In genomic region chr12:66638666-66639065, GRCh38 we compare ENCODE assay signal across 24 cellular contexts. TPM values are rescaled to one million over a fixed set of nuclear protein-coding genes. Genes with fewer than 3 reads are reported as not detected.
"Had no signal": no experiment of that assay in that cellular context is flagged by ENCODE, and none has a peak within 500 bp of the region (broad histone marks: within the 10 kb centered on the region; RNA-seq: fewer than 3 reads in every experiment).

No MANE protein-coding gene starts in this region.

- H3K36me3 ChIP-seq: ascending aorta, MG63 had no signal

- H3K27ac Mint-ChIP-seq: activated CD4-positive, alpha-beta memory T cell treated with anti-CD3 and anti-CD28 coated beads for 36 hours; activated CD4-positive, alpha-beta T cell treated with anti-CD3 and anti-CD28 coated beads, Interleukin-2, amount 10 ng/mL, durations not matched to agents 7 days and 5 days; activated naive CD4-positive, alpha-beta T cell treated with anti-CD3 and anti-CD28 coated beads, Interleukin-2, amount 50 U/mL, for 72 hours; activated naive CD8-positive, alpha-beta T cell treated with anti-CD3 and anti-CD28 coated beads, Interleukin-2, amount 50 U/mL, for 24 hours had no signal

- H3K27ac ChIP-seq: ascending aorta, VCaP had no signal

- H3K4me1 Mint-ChIP-seq: activated CD4-positive, alpha-beta T cell treated with anti-CD3 and anti-CD28 coated beads, Interleukin-2, amount 10 ng/mL, durations not matched to agents 7 days and 5 days; activated naive CD8-positive, alpha-beta T cell treated with anti-CD3 and anti-CD28 coated beads, Interleukin-2, amount 50 U/mL, for 24 hours; central memory CD8-positive, alpha-beta T cell had no signal

- DNase-seq: activated CD4-positive, alpha-beta memory T cell treated with anti-CD3 and anti-CD28 coated beads for 36 hours; activated CD4-positive, alpha-beta T cell treated with anti-CD3 and anti-CD28 coated beads, Interleukin-2, amount 10 ng/mL, durations not matched to agents 7 days and 5 days; activated CD4-positive, CD25-positive, alpha-beta regulatory T cell; activated CD8-positive, alpha-beta memory T cell treated with anti-CD3 and anti-CD28 coated beads for 24 hours; activated effector memory CD4-positive, alpha-beta T cell treated with anti-CD3 and anti-CD28 coated beads, Interleukin-2, amount 50 U/mL, for 16 hours; activated naive CD4-positive, alpha-beta T cell treated with Interleukin-2 at 50 U/mL for 16 hours; activated naive CD8-positive, alpha-beta T cell treated with anti-CD3 and anti-CD28 coated beads, Interleukin-2, amount 50 U/mL, for 24 hours; activated T-cell treated with anti-CD3 and anti-CD28 coated beads, Interleukin-2, amount 50 U/mL, for 4 hours; amniotic stem cell; MG63; NCI-H146; NCI-H187 treated with DMSO at 0.1 percent for 48 hours; NCI-H2081 treated with DMSO at 0.1 percent for 48 hours; NCI-H446; NCI-H774; SK-N-SH; T-helper 1 cell had no signal

- H3K4me3 Mint-ChIP-seq: activated CD4-positive, alpha-beta memory T cell treated with anti-CD3 and anti-CD28 coated beads for 36 hours; activated CD4-positive, alpha-beta T cell treated with anti-CD3 and anti-CD28 coated beads, Interleukin-2, amount 10 ng/mL, durations not matched to agents 7 days and 5 days; activated naive CD8-positive, alpha-beta T cell treated with anti-CD3 and anti-CD28 coated beads, Interleukin-2, amount 50 U/mL, for 24 hours; activated T-cell treated with anti-CD3 and anti-CD28 coated beads, Interleukin-2, amount 50 U/mL, for 4 hours; central memory CD8-positive, alpha-beta T cell had no signal

- H3K9me3 Mint-ChIP-seq: activated CD4-positive, alpha-beta memory T cell treated with anti-CD3 and anti-CD28 coated beads for 36 hours; activated CD4-positive, alpha-beta T cell treated with anti-CD3 and anti-CD28 coated beads, Interleukin-2, amount 10 ng/mL, durations not matched to agents 7 days and 5 days; activated naive CD4-positive, alpha-beta T cell treated with anti-CD3 and anti-CD28 coated beads, Interleukin-2, amount 50 U/mL, for 72 hours; activated naive CD8-positive, alpha-beta T cell treated with anti-CD3 and anti-CD28 coated beads, Interleukin-2, amount 50 U/mL, for 24 hours; activated T-cell treated with anti-CD3 and anti-CD28 coated beads, Interleukin-2, amount 50 U/mL, for 4 hours; central memory CD8-positive, alpha-beta T cell had no signal

- H3K27me3 Mint-ChIP-seq: brain had no signal

- H3K9me3 ChIP-seq: ascending aorta, MG63, SK-N-SH had no signal

- H3K27me3 ChIP-seq: ascending aorta, MG63 had no signal

- H3K36me3 Mint-ChIP-seq: activated CD4-positive, alpha-beta memory T cell treated with anti-CD3 and anti-CD28 coated beads for 36 hours; activated naive CD4-positive, alpha-beta T cell treated with anti-CD3 and anti-CD28 coated beads, Interleukin-2, amount 50 U/mL, for 72 hours; brain had no signal

- H3K4me3 ChIP-seq: ascending aorta, MG63 had no signal

- H3K4me1 ChIP-seq: ascending aorta had no signal

RNA-seq across cellular contexts. Expression of gene GRIP1, which starts 40.2 kb away (rescaled TPM):
- total RNA-seq: ascending aorta; RPMI7951; T-helper 2 cell treated with Interferon-gamma antibody and Interleukin-4, amounts not matched to agents 100 ng/mL and 5 ng/mL, for 36 hours had no signal
